Comparison of ENCODE assay signal across 7 cellular contexts in the genomic region with DNA sequence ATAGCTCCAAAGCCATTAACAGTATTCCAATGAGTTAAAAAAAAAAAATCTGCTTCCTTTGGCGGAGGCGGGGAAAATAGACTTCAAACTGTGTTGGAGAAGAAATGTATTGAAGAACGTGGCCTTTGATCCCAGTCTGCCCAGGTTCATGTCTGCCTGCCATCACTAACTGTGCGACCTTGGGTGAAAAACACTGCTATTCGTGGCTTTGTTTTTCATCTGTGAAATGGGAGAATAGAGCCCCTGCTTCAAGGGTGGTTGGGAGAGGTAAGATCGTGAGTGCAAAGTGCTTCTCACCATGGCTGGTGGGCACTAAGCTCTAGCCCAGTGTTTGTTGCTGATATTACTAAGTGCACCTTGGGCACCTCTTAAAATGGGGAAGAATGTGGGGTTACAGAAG.
"Had no signal": no experiment of that assay in that cellular context is flagged by ENCODE, and none has a peak within 500 bp of the region (broad histone marks: within the 10 kb centered on the region; RNA-seq: fewer than 3 reads in every experiment).

No MANE protein-coding gene starts in this region.

- H3K4me3 ChIP-seq: GM12878 had no signal

- ATAC-seq: GM12878 had no signal

- DNase-seq: GDM1, GF-D8 had no signal

- FAIRE-seq: G401.6, GM12878, GM12892, GM18507, GM19239 had no signal
